ENCODE assay signal across 9 cellular contexts in genomic region chr18:21163647-21164625, GRCh38. TPM values are rescaled to one million over a fixed set of nuclear protein-coding genes. Genes with fewer than 3 reads are reported as not detected.
DNase-seq lines count a peak whose midpoint lies in the region; ATAC-seq and TF ChIP-seq lines count a peak whose summit lies in the region.
"Had no signal": no experiment of that assay in that cellular context is flagged by ENCODE, and none has a peak within 500 bp of the region (broad histone marks: within the 10 kb centered on the region; RNA-seq: fewer than 3 reads in every experiment).

No MANE protein-coding gene starts in this region.

- 79 to 83% methylated on average over 7 of the region's 7 CpGs for WGBS in aorta, 2 donors

- no peaks in the 10 kb centered on the region for H3K4me1 Mint-ChIP-seq in activated naive CD8-positive, alpha-beta T cell treated with anti-CD3 and anti-CD28 coated beads, Interleukin-2, amount 50 U/mL, for 24 hours

- no peak overlapping the region for H3K4me3 ChIP-seq in colonic mucosa
- no peak overlapping the region for H3K4me3 ChIP-seq in aorta (ENCODE audit: low read length in 2 of 2)

- H3K4me3 Mint-ChIP-seq in activated naive CD8-positive, alpha-beta T cell treated with anti-CD3 and anti-CD28 coated beads, Interleukin-2, amount 50 U/mL, for 24 hours, result no peak overlapping the region

- TF ChIP-seq CTCF in colonic mucosa (IDR thresholded peaks at IDR 0.05), result no peak

- intact Hi-C loops in colonic mucosa (cut with DNase I), result no loop called here
- intact Hi-C loops in aorta (cut with DNase I), result no loop called here

- no peaks in the 10 kb centered on the region for H3K36me3 Mint-ChIP-seq in activated naive CD8-positive, alpha-beta T cell treated with anti-CD3 and anti-CD28 coated beads, Interleukin-2, amount 50 U/mL, for 24 hours (ENCODE audit: low read depth)

- H3K36me3 ChIP-seq in colonic mucosa (no peaks in the 10 kb centered on the region), aorta (ENCODE audit: control insufficient read depth in 1 of 2, insufficient read depth in 2 of 2, low read length in 1 of 2) (no peaks in the 10 kb centered on the region)

- no peaks in the 10 kb centered on the region for H3K27me3 Mint-ChIP-seq in activated naive CD8-positive, alpha-beta T cell treated with anti-CD3 and anti-CD28 coated beads, Interleukin-2, amount 50 U/mL, for 24 hours

- DNase-seq in AG20443 (ENCODE audit: low spot score), result peak; percentile 74
- DNase-seq in NCI-H460 (ENCODE audit: extremely low read depth, low read depth), result peak; percentile 33
- DNase-seq in colonic mucosa, result no peak
- peak; percentile 10 for DNase-seq in midbrain (lab: John Stamatoyannopoulos, UW)
- no peak for DNase-seq in aorta
- DNase-seq in HK-2 (ENCODE audit: unreplicated experiment), result no peak
- no peak for DNase-seq in activated naive CD8-positive, alpha-beta T cell treated with anti-CD3 and anti-CD28 coated beads, Interleukin-2, amount 50 U/mL, for 24 hours
- DNase-seq: NCI-H510A treated with DMSO at 0.1 percent for 48 hours had no signal

- ATAC-seq in aorta (ENCODE audit: low FRiP score) (no peak), HG02623 (IDR thresholded peaks at IDR 0.05; ENCODE audit: unreplicated experiment) (no peak)
- no peak for ATAC-seq in activated naive CD8-positive, alpha-beta T cell treated with anti-CD3 and anti-CD28 coated beads, Interleukin-2, amount 50 U/mL, for 24 hours

- H3K27me3 ChIP-seq in colonic mucosa, result no peaks in the 10 kb centered on the region
- no peaks in the 10 kb centered on the region for H3K27me3 ChIP-seq in aorta (ENCODE audit: control insufficient read depth in 1 of 2, insufficient read depth in 2 of 2, low read length in 1 of 2)

- no peak overlapping the region for H3K9ac ChIP-seq in colonic mucosa (ENCODE audit: low read depth in 2 of 2, low read length in 2 of 2)

- H3K27ac ChIP-seq in colonic mucosa, result peak overlapping the region; percentile 53
- H3K27ac ChIP-seq in aorta (ENCODE audit: low read depth in 1 of 2, low read length in 2 of 2), result no peak overlapping the region

- no peak overlapping the region for H3K27ac Mint-ChIP-seq in activated naive CD8-positive, alpha-beta T cell treated with anti-CD3 and anti-CD28 coated beads, Interleukin-2, amount 50 U/mL, for 24 hours

- H3K4me1 ChIP-seq in colonic mucosa (no peaks in the 10 kb centered on the region), aorta (ENCODE audit: control insufficient read depth in 1 of 2, insufficient read depth in 2 of 2, low read length in 2 of 2) (no peaks in the 10 kb centered on the region)

- H3K9me3 ChIP-seq in colonic mucosa, result no peaks in the 10 kb centered on the region
- H3K9me3 ChIP-seq in aorta (ENCODE audit: control insufficient read depth, low read length), result no peaks in the 10 kb centered on the region

- H3K9me3 Mint-ChIP-seq in activated naive CD8-positive, alpha-beta T cell treated with anti-CD3 and anti-CD28 coated beads, Interleukin-2, amount 50 U/mL, for 24 hours, result no peaks in the 10 kb centered on the region

RNA-seq across cellular contexts. Expression of gene ROCK1, which starts 52.3 kb away (rescaled TPM):
- 18.7 and 24.1 TPM in 2 replicates for total RNA-seq in NCI-H460 (2014; rRNA removed; shearing (Covaris generic))
- 8.5 and 27.8 TPM in 2 replicates for polyA plus RNA-seq in NCI-H460 (2014; cell fraction: nucleus; rRNA removed)
- total RNA-seq in colonic mucosa (10 to 100 TPM; 28.9 to 39.5 TPM), aorta (100 to 1,000 TPM in 1 of 2 donors, 10 to 100 TPM in 1; 98.9 to 147 TPM)
- polyA plus RNA-seq in aorta, result 10 to 100 TPM; 32.6 to 42.0 TPM

Comparison
In these comparisons a context has a peak if more than half of its experiments do, and no peak if none do; other contexts are left out.
1. DNase-seq: peak in AG20443 (single experiment), NCI-H460 (single experiment) and midbrain (single experiment); none in colonic mucosa (single experiment), aorta (0 of 2), HK-2 (single experiment) and activated naive CD8-positive, alpha-beta T cell treated with anti-CD3 and anti-CD28 coated beads, Interleukin-2, amount 50 U/mL, for 24 hours (single experiment).